ENCODE assay signal across 2 cellular contexts in genomic region chr4:20646287-20646686, GRCh38.
A peak's percentile ranks its signal among the peaks of the same experiment; 100 is the strongest.
TF ChIP-seq lines count a peak whose summit lies in the region.

No MANE protein-coding gene starts in this region.

TF ChIP-seq in liver, 16 proteins besides CTCF, POLR2A, EP300 and RAD21 (continued from another document):
- TF ChIP-seq ZBTB33 (IDR thresholded peaks at IDR 0.05) (peak; percentile 48), TAF1 (conservative IDR thresholded peaks at IDR 0.05) (no peak), FOXA2 (IDR thresholded peaks at IDR 0.05) (peak; percentile 63), NR2F2 (IDR thresholded peaks at IDR 0.05) (no peak), REST (IDR thresholded peaks at IDR 0.05) (peak; percentile 65), MAX (IDR thresholded peaks at IDR 0.05) (peak; percentile 24), YY1 (IDR thresholded peaks at IDR 0.05) (peak; percentile 50), RXRA (IDR thresholded peaks at IDR 0.05) (peak; percentile 75 to 89), EGR1 (IDR thresholded peaks at IDR 0.05; ENCODE audit: low read depth in 2 of 2) (no peak), SP1 (IDR thresholded peaks at IDR 0.05) (peak; percentile 94), GABPA (IDR thresholded peaks at IDR 0.05 in 1 of 2, conservative IDR thresholded peaks at IDR 0.05 in 1 of 2) (no peak)
TF ChIP-seq in liver: peak in this region for 10.

TF ChIP-seq in HepG2, 621 proteins besides CTCF, POLR2A, EP300 and RAD21 (continued from another document):
- TF ChIP-seq ZNF883 (CRISPR knock-in tag; IDR thresholded peaks at IDR 0.05; ENCODE audit: not compliant biosample characterization) (no peak), PHB2 (IDR thresholded peaks at IDR 0.05; ENCODE audit: partially characterized antibody) (no peak), ZNF503 (CRISPR knock-in tag; IDR thresholded peaks at IDR 0.05) (no peak), TFDP1 (CRISPR knock-in tag; IDR thresholded peaks at IDR 0.05; ENCODE audit: borderline replicate concordance) (no peak), ZFP36L1 (CRISPR knock-in tag; IDR thresholded peaks at IDR 0.05) (no peak)
